ENCODE assay signal across 1 cellular context in the genomic region with DNA sequence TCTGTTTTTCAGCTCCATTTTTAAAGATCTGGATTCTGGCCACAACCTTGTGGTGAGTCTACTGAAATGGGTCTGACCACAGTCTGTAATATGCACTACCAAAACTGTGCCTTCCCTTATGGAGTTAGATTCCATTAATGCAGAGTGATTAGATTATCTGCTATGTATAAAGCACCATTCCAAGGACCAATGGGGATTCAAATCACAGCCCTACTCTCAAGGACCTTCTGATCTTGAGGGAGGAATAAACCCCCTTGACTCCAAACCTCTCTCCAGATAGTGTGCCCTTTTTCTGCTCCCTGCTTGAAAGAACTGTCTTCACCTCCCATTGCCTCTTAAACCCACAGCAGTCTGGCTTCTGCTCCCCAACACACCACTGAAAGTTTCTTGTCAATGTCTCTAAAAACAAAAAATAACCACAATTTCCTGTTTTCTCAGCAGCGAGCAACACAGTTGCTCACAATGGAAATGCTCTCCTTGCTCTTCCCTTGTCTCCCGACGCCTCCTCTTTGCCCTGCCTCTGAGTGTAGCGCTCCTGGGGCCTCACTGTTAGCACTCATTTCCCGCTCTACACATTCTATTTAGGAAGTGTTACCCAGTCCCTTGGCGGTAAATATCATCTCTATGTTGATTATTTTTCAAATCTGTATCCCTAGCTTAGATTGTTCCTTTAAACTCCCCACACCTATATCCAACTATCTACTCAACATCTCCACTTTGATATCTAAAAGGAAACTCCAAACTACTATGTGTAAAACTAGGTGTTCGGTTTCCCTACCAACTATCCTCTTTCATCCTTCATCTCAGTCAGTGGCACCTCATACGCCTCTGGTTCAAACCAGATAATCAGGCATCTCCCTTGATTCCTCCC.
TF ChIP-seq lines count a peak whose summit lies in the region.

No MANE protein-coding gene starts in this region.

TF ChIP-seq in HepG2, 621 proteins besides CTCF, POLR2A, EP300 and RAD21 (continued from another document):
- TF ChIP-seq, protein P1, sequence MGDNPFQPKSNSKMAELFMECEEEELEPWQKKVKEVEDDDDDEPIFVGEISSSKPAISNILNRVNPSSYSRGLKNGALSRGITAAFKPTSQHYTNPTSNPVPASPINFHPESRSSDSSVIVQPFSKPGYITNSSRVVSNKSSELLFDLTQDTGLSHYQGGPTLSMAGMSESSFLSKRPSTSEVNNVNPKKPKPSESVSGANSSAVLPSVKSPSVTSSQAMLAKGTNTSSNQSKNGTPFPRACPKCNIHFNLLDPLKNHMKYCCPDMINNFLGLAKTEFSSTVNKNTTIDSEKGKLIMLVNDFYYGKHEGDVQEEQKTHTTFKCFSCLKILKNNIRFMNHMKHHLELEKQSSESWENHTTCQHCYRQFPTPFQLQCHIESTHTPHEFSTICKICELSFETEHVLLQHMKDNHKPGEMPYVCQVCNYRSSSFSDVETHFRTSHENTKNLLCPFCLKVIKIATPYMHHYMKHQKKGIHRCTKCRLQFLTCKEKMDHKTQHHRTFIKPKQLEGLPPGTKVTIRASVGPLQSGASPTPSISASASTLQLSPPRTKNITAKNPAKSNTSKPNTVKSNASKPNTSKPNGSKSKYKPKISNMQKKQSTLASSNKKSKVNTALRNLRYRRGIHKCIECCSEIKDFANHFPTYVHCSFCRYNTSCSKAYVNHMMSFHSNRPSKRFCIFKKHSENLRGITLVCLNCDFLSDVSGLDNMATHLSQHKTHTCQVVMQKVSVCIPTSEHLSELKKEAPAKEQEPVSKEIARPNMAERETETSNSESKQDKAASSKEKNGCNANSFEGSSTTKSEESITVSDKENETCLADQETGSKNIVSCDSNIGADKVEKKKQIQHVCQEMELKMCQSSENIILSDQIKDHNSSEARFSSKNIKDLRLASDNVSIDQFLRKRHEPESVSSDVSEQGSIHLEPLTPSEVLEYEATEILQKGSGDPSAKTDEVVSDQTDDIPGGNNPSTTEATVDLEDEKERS (CRISPR knock-in tag; IDR thresholded peaks at IDR 0.05): no peak
- TF ChIP-seq RARG (CRISPR knock-in tag; IDR thresholded peaks at IDR 0.05; ENCODE audit: low read depth): no peak
- no peak for TF ChIP-seq SIN3A (IDR thresholded peaks at IDR 0.05; ENCODE audit: borderline replicate concordance, low read depth, low read length)
- no peak for TF ChIP-seq ZIK1 (CRISPR knock-in tag; IDR thresholded peaks at IDR 0.05; ENCODE audit: borderline replicate concordance, low read depth)
